Comparison of ENCODE assay signal across 12 cellular contexts in the genomic region with DNA sequence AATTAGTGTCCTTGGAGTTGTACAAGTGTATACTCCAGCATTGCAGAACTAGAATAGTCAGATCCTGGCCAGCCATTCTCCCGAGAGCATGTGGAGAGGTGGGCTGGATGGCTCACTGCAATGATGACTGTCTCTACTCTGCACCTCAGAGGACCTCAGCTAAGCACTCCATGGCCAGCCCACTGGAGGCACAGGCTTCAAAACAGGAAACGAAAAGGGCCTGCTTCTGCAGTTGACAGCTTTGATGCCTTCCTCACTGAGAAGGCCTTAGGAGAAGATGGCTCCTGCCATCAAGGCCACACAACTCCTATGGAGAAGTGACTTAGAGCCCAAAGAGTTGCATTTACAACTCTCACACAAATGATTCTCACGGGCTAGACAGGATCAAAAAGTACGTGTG. TPM values are rescaled to one million over a fixed set of nuclear protein-coding genes. Genes with fewer than 3 reads are reported as not detected.
A peak's percentile ranks its signal among the peaks of the same experiment; 100 is the strongest.
DNase-seq lines count a peak whose midpoint lies in the region; ATAC-seq and TF ChIP-seq lines count a peak whose summit lies in the region.
"Had no signal": no experiment of that assay in that cellular context is flagged by ENCODE, and none has a peak within 500 bp of the region (broad histone marks: within the 10 kb centered on the region; RNA-seq: fewer than 3 reads in every experiment).

No MANE protein-coding gene starts in this region.

- ATAC-seq in body of pancreas (no peak), GM19351 (IDR thresholded peaks at IDR 0.05; ENCODE audit: unreplicated experiment) (no peak)

- H3K27me3 Mint-ChIP-seq in activated naive CD4-positive, alpha-beta T cell treated with anti-CD3 and anti-CD28 coated beads for 36 hours (ENCODE audit: low read depth): no peaks in the 10 kb centered on the region

- H3K27ac ChIP-seq in RWPE1 (peak overlapping the region; percentile 85), body of pancreas (peak overlapping the region; percentile 45 to 82 (median 76)), vagina (peak overlapping the region; percentile 56)

- TF ChIP-seq CTCF in RWPE1 (conservative IDR thresholded peaks at IDR 0.05; ENCODE audit: low read depth) (no peak), body of pancreas (IDR thresholded peaks at IDR 0.05) (no peak), vagina (IDR thresholded peaks at IDR 0.05) (no peak)

- POLR2A ChIA-PET in RWPE1 (lab: Yijun Ruan, JAX; ENCODE audit: low non-redundant PET): interaction anchor here (0.6 kb wide), 2 partner anchors 39 to 105 kb away, joined by 4 to 5 read pairs; no protein-coding TSS in a partner anchor

- H3K27me3 ChIP-seq in body of pancreas (no peaks in the 10 kb centered on the region), vagina (no peaks in the 10 kb centered on the region)

- H3K4me3 ChIP-seq in body of pancreas (no peak overlapping the region), vagina (no peak overlapping the region)

- peaks cover 2% of the 10 kb centered on the region for H3K9me3 Mint-ChIP-seq in activated naive CD4-positive, alpha-beta T cell treated with anti-CD3 and anti-CD28 coated beads for 36 hours

- WGBS in body of pancreas, 2 donors: 79 to 80% methylated on average over 4 of the region's 4 CpGs

- peak; percentile 58 for DNase-seq in activated naive CD4-positive, alpha-beta T cell treated with anti-CD3 and anti-CD28 coated beads for 36 hours
- DNase-seq in activated naive CD4-positive, alpha-beta T cell treated with Interleukin-2 at 50 U/mL for 16 hours: no peak
- DNase-seq in RWPE1 (ENCODE audit: low spot score): no peak
- DNase-seq in body of pancreas: no peak
- no peak for DNase-seq in vagina (ENCODE audit: extremely low spot score in 2 of 2)
- DNase-seq in NCI-H2029 (lab: John Stamatoyannopoulos, UW): no peak
- no peak for DNase-seq in iPS-NIHi11 (ENCODE audit: low spot score)
- DNase-seq: mesendoderm, NCI-H1417 treated with DMSO at 0.1 percent for 48 hours, NCI-H510A treated with DMSO at 0.1 percent for 48 hours, SHP77 treated with DMSO at 0.1 percent for 48 hours had no signal

- intact Hi-C loops in activated naive CD4-positive, alpha-beta T cell treated with anti-CD3 and anti-CD28 coated beads for 36 hours (cut with micrococcal nuclease): loop anchor here (2.0 kb wide), 1 partner anchor 27 kb away; no protein-coding TSS in a partner anchor
- intact Hi-C loops in body of pancreas (cut with DNase I): no loop called here
- intact Hi-C loops in vagina (cut with DNase I): no loop called here

- no peaks in the 10 kb centered on the region for H3K36me3 ChIP-seq in body of pancreas (replicated peaks in 1 of 2; ENCODE audit: insufficient read depth in 1 of 2, low read depth in 2 of 2)
- no peaks in the 10 kb centered on the region for H3K36me3 ChIP-seq in vagina

- no peaks in the 10 kb centered on the region for H3K36me3 Mint-ChIP-seq in activated naive CD4-positive, alpha-beta T cell treated with anti-CD3 and anti-CD28 coated beads for 36 hours (ENCODE audit: low read depth)

- peaks cover 49% of the 10 kb centered on the region for H3K4me1 Mint-ChIP-seq in activated naive CD4-positive, alpha-beta T cell treated with anti-CD3 and anti-CD28 coated beads for 36 hours (ENCODE audit: low read depth)

- H3K27ac Mint-ChIP-seq in activated naive CD4-positive, alpha-beta T cell treated with anti-CD3 and anti-CD28 coated beads for 36 hours: peak overlapping the region; percentile 90

- H3K9me3 ChIP-seq in body of pancreas (no peaks in the 10 kb centered on the region), vagina (no peaks in the 10 kb centered on the region)

- H3K4me1 ChIP-seq in body of pancreas (peaks cover 49% of the 10 kb centered on the region), vagina (peaks cover 26% of the 10 kb centered on the region)

- H3K4me3 Mint-ChIP-seq in activated naive CD4-positive, alpha-beta T cell treated with anti-CD3 and anti-CD28 coated beads for 36 hours: no peak overlapping the region

- TF ChIP-seq POLR2A in body of pancreas (IDR thresholded peaks at IDR 0.05) (no peak), vagina (IDR thresholded peaks at IDR 0.05) (no peak)

- CTCF ChIA-PET in activated naive CD4-positive, alpha-beta T cell treated with anti-CD3 and anti-CD28 coated beads for 36 hours (lab: Charles Lee): interaction anchor here (0.6 to 4.8 kb wide), 11 partner anchors 11 to 82 kb away, joined by 3 to 73 read pairs (median 11); partner anchors contain the start of genes CLCF1, POLD4 and PPP1CA
- CTCF ChIA-PET in RWPE1 (lab: Yijun Ruan, JAX): interaction anchor here (0.6 kb wide), 2 partner anchors 72 to 121 kb away, joined by 3 to 4 read pairs; no protein-coding TSS in a partner anchor

RNA-seq across cellular contexts. Expression of gene POLD4, which starts 9.1 kb away (rescaled TPM):
- total RNA-seq in activated naive CD4-positive, alpha-beta T cell treated with anti-CD3 and anti-CD28 coated beads for 36 hours: 10 to 100 TPM; 40.7 to 42.0 TPM
- total RNA-seq in body of pancreas: 100 to 1,000 TPM in 1 of 2 donors, 10 to 100 TPM in 1; 82.1 to 103 TPM
- 80.0 TPM for total RNA-seq in vagina

RNA-seq across cellular contexts. Expression of gene CLCF1, which starts 29.1 kb away (rescaled TPM):
- not detected for total RNA-seq in activated naive CD4-positive, alpha-beta T cell treated with anti-CD3 and anti-CD28 coated beads for 36 hours
- 10 to 100 TPM in 1 of 2 donors, 1 to 10 TPM in 1; 2.3 to 14.5 TPM for total RNA-seq in body of pancreas
- total RNA-seq in vagina: 20.6 TPM

RNA-seq across cellular contexts. Expression of gene SSH3, which starts 40.9 kb away (rescaled TPM):
- 1 to 10 TPM; 4.1 to 5.4 TPM for total RNA-seq in activated naive CD4-positive, alpha-beta T cell treated with anti-CD3 and anti-CD28 coated beads for 36 hours
- total RNA-seq in body of pancreas (10 to 100 TPM; 16.2 to 30.6 TPM), vagina (98.0 TPM)

RNA-seq across cellular contexts. Expression of gene RAD9A, which starts 47.5 kb away (rescaled TPM):
- total RNA-seq in activated naive CD4-positive, alpha-beta T cell treated with anti-CD3 and anti-CD28 coated beads for 36 hours: 10 to 100 TPM; 29.5 to 30.7 TPM
- total RNA-seq in body of pancreas: 10 to 100 TPM; 22.6 to 49.4 TPM
- 20.6 TPM for total RNA-seq in vagina

RNA-seq across cellular contexts. Expression of gene ANKRD13D, which starts 55.2 kb away (rescaled TPM):
- 10 to 100 TPM; 56.2 to 61.9 TPM for total RNA-seq in activated naive CD4-positive, alpha-beta T cell treated with anti-CD3 and anti-CD28 coated beads for 36 hours
- total RNA-seq in body of pancreas (10 to 100 TPM; 18.2 to 39.6 TPM), vagina (62.9 TPM)
